In the genomic region with DNA sequence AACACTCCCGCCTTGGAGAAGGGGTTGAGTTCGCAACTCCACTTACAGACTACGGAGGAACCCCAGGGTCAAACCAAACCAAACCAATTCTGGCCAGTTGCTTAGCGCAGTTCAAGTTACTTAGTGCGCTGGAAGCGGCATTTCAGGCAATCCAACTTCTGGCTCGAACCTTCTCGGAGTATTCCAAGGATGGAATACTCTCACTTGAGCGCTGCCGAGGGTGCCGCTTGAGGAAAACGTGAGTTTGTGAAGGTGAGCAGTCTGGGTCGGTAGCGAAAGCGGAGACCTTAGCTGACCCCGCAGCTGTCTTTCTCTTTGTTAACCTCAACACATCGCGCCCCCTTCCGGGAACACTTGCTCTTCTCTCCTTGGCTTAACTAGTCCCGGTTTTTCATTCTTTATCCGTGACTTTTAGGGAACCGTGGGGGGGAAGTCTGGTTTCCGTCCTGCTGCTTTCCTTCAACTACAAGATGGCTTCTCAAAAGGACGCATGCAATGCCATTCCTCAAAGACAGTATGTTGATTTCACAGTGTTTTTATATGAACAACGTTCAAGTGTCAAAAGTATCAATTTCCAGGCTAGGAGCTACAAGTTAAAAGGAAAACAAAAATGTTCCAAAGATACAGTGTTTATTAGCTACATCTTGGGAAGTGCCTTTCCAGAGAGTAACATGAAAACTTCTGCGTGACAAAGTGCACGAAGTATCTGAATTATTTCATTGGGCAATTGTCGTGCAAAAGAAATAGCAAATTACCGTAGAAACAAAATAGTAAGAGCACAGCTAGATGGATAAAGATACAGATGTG, we compare ENCODE assay signal across 8 cellular contexts. TPM values are rescaled to one million over a fixed set of nuclear protein-coding genes. Genes with fewer than 3 reads are reported as not detected.
A peak's percentile ranks its signal among the peaks of the same experiment; 100 is the strongest.
DNase-seq lines count a peak whose midpoint lies in the region; ATAC-seq and TF ChIP-seq lines count a peak whose summit lies in the region.

No MANE protein-coding gene starts in this region.

- peak overlapping the region; percentile 97 to 100 for H3K27ac Mint-ChIP-seq in activated naive CD4-positive, alpha-beta T cell treated with anti-CD3 and anti-CD28 coated beads, Interleukin-2, amount 50 U/mL, for 72 hours

- H2AFZ ChIP-seq in osteoblast (ENCODE audit: low read length), result peak overlapping the region; percentile 97

- H3K27ac ChIP-seq in osteoblast (ENCODE audit: low read depth, low read length) (peak overlapping the region; percentile 100), thymus (ENCODE audit: low read depth) (peak overlapping the region; percentile 95)

- H4K20me1 ChIP-seq in osteoblast (ENCODE audit: insufficient read depth, low read length), result peaks cover 38% of the 10 kb centered on the region

- peaks cover 59% of the 10 kb centered on the region for H3K79me2 ChIP-seq in osteoblast (ENCODE audit: insufficient read depth, low read length)

- H3K9me3 ChIP-seq in osteoblast (ENCODE audit: low read depth, low read length) (no peaks in the 10 kb centered on the region), thymus (ENCODE audit: control insufficient read depth) (no peaks in the 10 kb centered on the region)

- H3K4me1 ChIP-seq in osteoblast (ENCODE audit: insufficient read depth, low read length) (peaks cover 25% of the 10 kb centered on the region), thymus (ENCODE audit: control insufficient read depth, insufficient read depth, low read length) (peaks cover 10% of the 10 kb centered on the region)

- H3K9me3 Mint-ChIP-seq in activated naive CD4-positive, alpha-beta T cell treated with anti-CD3 and anti-CD28 coated beads, Interleukin-2, amount 50 U/mL, for 72 hours, result no peaks in the 10 kb centered on the region

- H3K36me3 Mint-ChIP-seq in activated naive CD4-positive, alpha-beta T cell treated with anti-CD3 and anti-CD28 coated beads, Interleukin-2, amount 50 U/mL, for 72 hours, result peaks cover 27 to 42% of the 10 kb centered on the region in 2 donors

- H3K36me3 ChIP-seq in osteoblast (ENCODE audit: insufficient read depth, low read length), result no peaks in the 10 kb centered on the region
- no peaks in the 10 kb centered on the region for H3K36me3 ChIP-seq in thymus (ENCODE audit: control insufficient read depth, insufficient read depth)

- intact Hi-C loops in head of caudate nucleus (cut with DNase I), result loop anchor here (2.0 to 10.0 kb wide), 3 partner anchors 31 to 91 kb away; a partner anchor contains a TSS

- in situ Hi-C loops in SK-MEL-5 (cut with HindIII; ENCODE audit: low pct_unique_long_range_greater_than_20kb, low sequenced_read_pairs), result no loop called here

- peak overlapping the region; percentile 86 for H3K4me2 ChIP-seq in osteoblast (ENCODE audit: insufficient read depth, low read length)

- WGBS in thymus, result 6% methylated on average over 29 of the region's 29 CpGs

- peak; percentile 56 for TF ChIP-seq CTCF in osteoblast (IDR thresholded peaks at IDR 0.05; ENCODE audit: extremely low read depth, low read depth, low read length)

- peak; percentile 62 to 65 for ATAC-seq in activated naive CD4-positive, alpha-beta T cell treated with anti-CD3 and anti-CD28 coated beads, Interleukin-2, amount 50 U/mL, for 72 hours

- peak overlapping the region; percentile 96 for H3K4me3 ChIP-seq in osteoblast (ENCODE audit: insufficient read depth, low read length)
- H3K4me3 ChIP-seq in thymus (ENCODE audit: low read length), result peak overlapping the region; percentile 99

- H3K27me3 ChIP-seq in osteoblast (ENCODE audit: insufficient read depth, low read length) (no peaks in the 10 kb centered on the region), thymus (ENCODE audit: control insufficient read depth, insufficient read depth) (no peaks in the 10 kb centered on the region)

- peak; percentile 90 for DNase-seq in GF-D8 (lab: John Stamatoyannopoulos, UW)
- peak; percentile 93 for DNase-seq in HCEC 1CT
- peak; percentile 87 for DNase-seq in M059J (ENCODE audit: low read depth)
- peak; percentile 96 for DNase-seq in SK-MEL-5 (ENCODE audit: low read depth, low spot score)
- DNase-seq in activated naive CD4-positive, alpha-beta T cell treated with anti-CD3 and anti-CD28 coated beads, Interleukin-2, amount 50 U/mL, for 72 hours (ENCODE audit: low spot score in 2 of 2), result peak; percentile 56 to 74
- DNase-seq in head of caudate nucleus, result peak; percentile 74 to 94 (median 86)
- peak; percentile 70 for DNase-seq in osteoblast (ENCODE audit: insufficient read length, low spot score, missing footprints)

RNA-seq across cellular contexts. Expression of a gene that starts 0.7 kb away (rescaled TPM):
- 19.5 and 20.1 TPM in 2 replicates for total RNA-seq in M059J (2014; rRNA removed; shearing (Covaris generic))
- total RNA-seq in SK-MEL-5 (2014; rRNA removed; shearing (Covaris generic)), result 34.4 and 38.3 TPM in 2 replicates
- 13.1 and 27.7 TPM in 2 replicates for polyA plus RNA-seq in SK-MEL-5 (2015; cell fraction: cytosol; rRNA removed)
- 812 and 822 TPM in 2 replicates for polyA plus RNA-seq in SK-MEL-5 (2015; cell fraction: nucleus; rRNA removed)
- total RNA-seq in activated naive CD4-positive, alpha-beta T cell treated with anti-CD3 and anti-CD28 coated beads, Interleukin-2, amount 50 U/mL, for 72 hours, result 100 to 1,000 TPM; 162 to 257 TPM
- 78.2 and 81.9 TPM in 2 replicates for total RNA-seq in osteoblast
- 86.9 TPM for polyA plus RNA-seq in thymus

RNA-seq across cellular contexts. Expression of a gene that starts 31.9 kb away (rescaled TPM):
- total RNA-seq in M059J (2014; rRNA removed; shearing (Covaris generic)), result 7.6 and 14.9 TPM in 2 replicates
- total RNA-seq in SK-MEL-5 (2014; rRNA removed; shearing (Covaris generic)), result 9.4 and 12.0 TPM in 2 replicates
- polyA plus RNA-seq in SK-MEL-5 (2015; cell fraction: cytosol; rRNA removed), result 11.0 and 13.7 TPM in 2 replicates
- 13.2 and 13.5 TPM in 2 replicates for polyA plus RNA-seq in SK-MEL-5 (2015; cell fraction: nucleus; rRNA removed)
- total RNA-seq in activated naive CD4-positive, alpha-beta T cell treated with anti-CD3 and anti-CD28 coated beads, Interleukin-2, amount 50 U/mL, for 72 hours, result 10 to 100 TPM in 1 of 2 donors, 1 to 10 TPM in 1; 3.0 to 14.1 TPM
- 2.5 and 3.5 TPM in 2 replicates for total RNA-seq in osteoblast
- polyA plus RNA-seq in thymus, result 16.9 TPM

Comparison
In these comparisons a context has a peak if more than half of its experiments do, and no peak if none do; other contexts are left out.
1. Peak in every context shown above with its lines: DNase-seq, ATAC-seq, H3K4me3 ChIP-seq and H3K27ac ChIP-seq.